1 cellular context compared by ENCODE assay signal in the genomic region with DNA sequence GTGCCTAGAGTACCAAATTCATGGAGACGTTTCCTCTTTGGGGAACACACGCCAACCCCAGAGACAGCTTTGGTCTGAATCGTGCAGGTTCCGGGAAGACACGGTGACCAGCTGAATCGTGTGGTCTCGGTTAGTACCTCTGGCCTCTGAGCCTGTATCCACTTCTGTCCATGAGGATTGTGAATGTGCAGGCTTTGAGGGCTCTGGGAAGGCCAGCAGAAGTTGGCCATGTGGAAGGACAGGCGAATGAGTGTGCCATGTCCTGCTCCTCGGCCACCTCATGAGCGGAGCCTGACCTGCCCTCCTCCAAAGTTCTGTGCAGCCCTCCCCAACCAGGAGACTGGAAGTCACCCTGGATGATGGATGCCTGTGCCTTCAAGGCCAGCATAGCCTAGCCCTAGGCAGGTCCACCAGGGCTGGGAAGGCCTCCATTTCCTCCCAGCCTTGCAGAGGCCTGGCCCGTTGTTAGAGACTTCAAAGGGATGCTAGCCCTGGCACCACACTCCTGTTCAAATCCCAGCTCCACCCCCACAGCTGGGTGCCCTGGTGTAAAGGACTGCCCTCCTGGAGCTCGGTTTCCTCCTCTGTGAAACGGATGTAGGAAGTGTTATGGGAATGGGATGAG.
TF ChIP-seq lines count a peak whose summit lies in the region.

No MANE protein-coding gene starts in this region.

TF ChIP-seq in H1, 55 proteins besides CTCF, POLR2A, EP300 and RAD21:
- TF ChIP-seq POU5F1 (IDR thresholded peaks at IDR 0.05; ENCODE audit: low read depth, low read length) (no peak), FOSL1 (IDR thresholded peaks at IDR 0.05; ENCODE audit: insufficient read depth, low read depth, low read length) (no peak), SIRT6 (IDR thresholded peaks at IDR 0.05; ENCODE audit: low read length) (no peak), ATF2 (IDR thresholded peaks at IDR 0.05; ENCODE audit: low read length) (no peak), SP1 (IDR thresholded peaks at IDR 0.05; ENCODE audit: low read depth, low read length) (no peak), EGR1 (IDR thresholded peaks at IDR 0.05; ENCODE audit: borderline replicate concordance, low read depth, low read length) (no peak), JUN (IDR thresholded peaks at IDR 0.05; ENCODE audit: low read depth, low read length) (no peak)
TF ChIP-seq in H1: peak in this region for 0.
